17 cellular contexts compared by ENCODE assay signal in genomic region chr1:60394436-60394835, GRCh38.
DNase-seq lines count a peak whose midpoint lies in the region; ATAC-seq and TF ChIP-seq lines count a peak whose summit lies in the region.
"Had no signal": no experiment of that assay in that cellular context is flagged by ENCODE, and none has a peak within 500 bp of the region (broad histone marks: within the 10 kb centered on the region; RNA-seq: fewer than 3 reads in every experiment).

No MANE protein-coding gene starts in this region.

- H3K36me3 ChIP-seq in tibial nerve: no peaks in the 10 kb centered on the region
- H3K36me3 ChIP-seq: esophagus squamous epithelium, stomach had no signal

- no peak for TF ChIP-seq EP300 in tibial nerve (IDR thresholded peaks at IDR 0.05)

- no peaks in the 10 kb centered on the region for H3K9me3 ChIP-seq in tibial nerve
- H3K9me3 ChIP-seq: esophagus squamous epithelium, stomach had no signal

- TF ChIP-seq CTCF in fibroblast of villous mesenchyme (IDR thresholded peaks at IDR 0.05; ENCODE audit: insufficient read depth, low read depth, low read length) (no peak), MCF 10A (IDR thresholded peaks at IDR 0.05; ENCODE audit: unreplicated experiment) (no peak), tibial nerve (IDR thresholded peaks at IDR 0.05) (no peak)

- H3K4me3 ChIP-seq in fibroblast of villous mesenchyme (ENCODE audit: low read depth, low read length) (no peak overlapping the region), tibial nerve (no peak overlapping the region)
- H3K4me3 ChIP-seq: coronary artery, esophagus squamous epithelium, stomach had no signal

- intact Hi-C loops in MCF 10A (cut with micrococcal nuclease): no loop called here

- H3K9me3 Mint-ChIP-seq in MCF 10A (ENCODE audit: unreplicated experiment): no peaks in the 10 kb centered on the region
- H3K9me3 Mint-ChIP-seq: neural crest cell had no signal

- DNase-seq in NCI-H226: peak; percentile 61
- DNase-seq in fibroblast of villous mesenchyme (ENCODE audit: low read depth): peak; percentile 13
- DNase-seq in MCF 10A (ENCODE audit: unreplicated experiment): no peak
- DNase-seq in ACHN: no peak
- no peak for DNase-seq in DMS 273 (lab: John Stamatoyannopoulos, UW; ENCODE audit: unreplicated experiment)
- no peak for DNase-seq in tibial nerve (ENCODE audit: low spot score in 2 of 2)
- DNase-seq: activated CD4-positive, alpha-beta T cell treated with anti-CD3 and anti-CD28 coated beads for 48 hours; activated T-cell treated with anti-CD3 and anti-CD28 coated beads, Interleukin-2, amount 50 U/mL, for 48 hours; esophagus squamous epithelium; NCI-H1048; stomach; T-helper 2 cell had no signal

- H3K36me3 Mint-ChIP-seq in MCF 10A (ENCODE audit: insufficient read depth, unreplicated experiment): no peaks in the 10 kb centered on the region

- H3K27ac ChIP-seq in tibial nerve: no peak overlapping the region
- H3K27ac ChIP-seq: C4-2B, coronary artery, esophagus squamous epithelium, stomach had no signal

- no peaks in the 10 kb centered on the region for H3K4me1 ChIP-seq in tibial nerve
- H3K4me1 ChIP-seq: esophagus squamous epithelium, stomach had no signal

- no peaks in the 10 kb centered on the region for H3K4me1 Mint-ChIP-seq in MCF 10A (ENCODE audit: insufficient read depth, unreplicated experiment)

- no TSS peak for BruUV-seq in MCF 10A (replicated peaks; lab: Mats Ljungman, UMichigan)

- POLR2A ChIA-PET in MCF 10A (lab: Yijun Ruan, JAX): no interaction called here

- TF ChIP-seq POLR2A in tibial nerve (IDR thresholded peaks at IDR 0.05): no peak

- WGBS in tibial nerve, 2 donors: 67 to 70% methylated on average over 3 of the region's 3 CpGs

- H3K27ac Mint-ChIP-seq in MCF 10A (ENCODE audit: low read depth, unreplicated experiment): no peak overlapping the region

- no peaks in the 10 kb centered on the region for H3K27me3 ChIP-seq in tibial nerve
- H3K27me3 ChIP-seq: esophagus squamous epithelium, stomach had no signal

- in situ Hi-C loops in ACHN (cut with HindIII; ENCODE audit: low pct_ligation_motif_present, low pct_unique_long_range_greater_than_20kb, low sequenced_read_pairs): no loop called here

- H3K4me3 Mint-ChIP-seq in MCF 10A (ENCODE audit: unreplicated experiment): no peak overlapping the region
- H3K4me3 Mint-ChIP-seq: neural crest cell had no signal

- ATAC-seq in GM18502 (IDR thresholded peaks at IDR 0.05; ENCODE audit: poor library complexity, unreplicated experiment): peak; percentile 41
- peak; percentile 39 for ATAC-seq in HG02852 (IDR thresholded peaks at IDR 0.05; ENCODE audit: unreplicated experiment)

- CTCF ChIA-PET in MCF 10A (lab: Yijun Ruan, JAX): interaction anchor here (0.7 kb wide), 1 partner anchor 99 kb away, joined by 4 read pairs; no protein-coding TSS in a partner anchor

- H3K27me3 Mint-ChIP-seq in MCF 10A (ENCODE audit: insufficient read depth, unreplicated experiment): peaks cover 9% of the 10 kb centered on the region

Comparison
In these comparisons a context has a peak if more than half of its experiments do, and no peak if none do; other contexts are left out.
1. DNase-seq: peak in NCI-H226 (single experiment) and fibroblast of villous mesenchyme (single experiment); none in MCF 10A (single experiment), ACHN (single experiment), DMS 273 (single experiment) and tibial nerve (0 of 2).